29 cellular contexts compared by ENCODE assay signal in genomic region chr9:6149315-6149714, GRCh38.
"Had no signal": no experiment of that assay in that cellular context is flagged by ENCODE, and none has a peak within 500 bp of the region (broad histone marks: within the 10 kb centered on the region; RNA-seq: fewer than 3 reads in every experiment).

No MANE protein-coding gene starts in this region.

- H3K9me3 Mint-ChIP-seq: activated B cell treated with CpG ODN at 0.5 μM for 24 hours; activated CD8-positive, alpha-beta T cell treated with anti-CD3 and anti-CD28 coated beads for 36 hours; activated T-cell treated with anti-CD3 and anti-CD28 coated beads, Interleukin-2, amount 50 U/mL, for 4 hours; activated T-helper 17 cell treated with anti-CD3 and anti-CD28 coated beads, Interleukin-2, amount 50 U/mL, for 72 hours; endodermal cell; T-cell had no signal

- H3K4me3 Mint-ChIP-seq: activated B cell treated with CpG ODN at 0.5 μM for 24 hours; activated CD8-positive, alpha-beta T cell treated with anti-CD3 and anti-CD28 coated beads for 36 hours; activated T-cell treated with anti-CD3 and anti-CD28 coated beads, Interleukin-2, amount 50 U/mL, for 4 hours; activated T-helper 17 cell treated with anti-CD3 and anti-CD28 coated beads, Interleukin-2, amount 50 U/mL, for 72 hours; endodermal cell; immature natural killer cell; naive B cell; nephron progenitor cell; T-cell; T-helper 2 cell treated with Interferon-gamma antibody and Interleukin-4, amounts not matched to agents 5 μg/mL and 100 μg/mL, for 36 hours had no signal

- H3K27me3 ChIP-seq: brain microvascular endothelial cell, esophagus muscularis mucosa, left lung, ovary, spleen, suprapubic skin, tibial artery, upper lobe of right lung had no signal

- ATAC-seq: activated CD8-positive, alpha-beta T cell treated with anti-CD3 and anti-CD28 coated beads for 36 hours; activated T-cell treated with anti-CD3 and anti-CD28 coated beads, Interleukin-2, amount 50 U/mL, for 4 hours; activated T-helper 17 cell treated with anti-CD3 and anti-CD28 coated beads, Interleukin-2, amount 50 U/mL, for 72 hours; left lung; right cardiac atrium; T-cell; upper lobe of right lung had no signal

- DNase-seq: activated B cell treated with CpG ODN at 0.5 μM for 24 hours; activated CD4-positive, alpha-beta T cell treated with anti-CD3 and anti-CD28 coated beads, Interleukin-2, amount 50 U/mL, for 1 hour; activated CD8-positive, alpha-beta T cell treated with anti-CD3 and anti-CD28 coated beads for 36 hours; activated gamma-delta T cell treated with Interleukin-2 at 50 U/mL for 16 hours; activated naive CD4-positive, alpha-beta T cell treated with anti-CD3 and anti-CD28 coated beads, Interleukin-2, amount 50 U/mL, for 16 hours; activated T-cell treated with anti-CD3 and anti-CD28 coated beads, Interleukin-2, amount 50 U/mL, for 4 hours; amniotic stem cell; brain microvascular endothelial cell; central memory CD4-positive, alpha-beta T cell; endodermal cell; foreskin melanocyte; hippocampal formation; immature natural killer cell; left lung; naive B cell; nephron progenitor cell; ovary; spleen; stimulated activated naive CD4-positive, alpha-beta T cell; T-cell; tibial artery; upper lobe of right lung had no signal

- H3K9me3 ChIP-seq: esophagus muscularis mucosa, left lung, ovary, spleen, suprapubic skin, tibial artery, upper lobe of right lung had no signal

- H3K4me1 ChIP-seq: esophagus muscularis mucosa, left lung, spleen, suprapubic skin, tibial artery, upper lobe of right lung had no signal

- FAIRE-seq: astrocyte had no signal

- H3K27ac ChIP-seq: brain microvascular endothelial cell, esophagus muscularis mucosa, ovary, spleen, suprapubic skin, tibial artery, upper lobe of right lung had no signal

- H3K4me1 Mint-ChIP-seq: activated B cell treated with CpG ODN at 0.5 μM for 24 hours; activated T-helper 17 cell treated with anti-CD3 and anti-CD28 coated beads, Interleukin-2, amount 50 U/mL, for 72 hours; endodermal cell; immature natural killer cell; naive B cell; nephron progenitor cell; T-cell had no signal

- H3K27me3 Mint-ChIP-seq: progenitor cell of endocrine pancreas had no signal

- H3K27ac Mint-ChIP-seq: activated B cell treated with CpG ODN at 0.5 μM for 24 hours; activated CD8-positive, alpha-beta T cell treated with anti-CD3 and anti-CD28 coated beads for 36 hours; activated T-helper 17 cell treated with anti-CD3 and anti-CD28 coated beads, Interleukin-2, amount 50 U/mL, for 72 hours; endodermal cell; immature natural killer cell; naive B cell; nephron progenitor cell; progenitor cell of endocrine pancreas; T-cell; T-helper 2 cell treated with Interferon-gamma antibody and Interleukin-4, amounts not matched to agents 5 μg/mL and 100 μg/mL, for 36 hours had no signal

- H3K36me3 ChIP-seq: brain microvascular endothelial cell, esophagus muscularis mucosa, left lung, ovary, spleen, suprapubic skin, tibial artery, upper lobe of right lung had no signal

- H3K36me3 Mint-ChIP-seq: immature natural killer cell, naive B cell, T-cell had no signal

- H3K4me3 ChIP-seq: esophagus muscularis mucosa, left lung, ovary, spleen, suprapubic skin, tibial artery, upper lobe of right lung had no signal
